Comparison of ENCODE assay signal across 8 cellular contexts in genomic region chr6:42142118-42142835, GRCh38. TPM values are rescaled to one million over a fixed set of nuclear protein-coding genes. Genes with fewer than 3 reads are reported as not detected.
DNase-seq lines count a peak whose midpoint lies in the region; ATAC-seq and TF ChIP-seq lines count a peak whose summit lies in the region.

C6orf132 (minus strand) TSS chr6:42142620; CDS start chr6:42142444, 176 bp downstream.

- no peaks in the 10 kb centered on the region for H3K9me3 ChIP-seq in ectodermal cell (ENCODE audit: control insufficient read depth, low read length)

- H3K4me1 Mint-ChIP-seq in Calu3 (ENCODE audit: low read depth, unreplicated experiment): peaks cover 54% of the 10 kb centered on the region
- peaks cover 40% of the 10 kb centered on the region for H3K4me1 Mint-ChIP-seq in mesothelial cell of epicardium

- BruUV-seq in Calu3 (replicated peaks; lab: Mats Ljungman, UMichigan): no TSS peak

- TF ChIP-seq CTCF in Calu3 (IDR thresholded peaks at IDR 0.05; ENCODE audit: unreplicated experiment): no peak
- TF ChIP-seq CTCF in mesothelial cell of epicardium (IDR thresholded peaks at IDR 0.05; ENCODE audit: unreplicated experiment): no peak

- no peaks in the 10 kb centered on the region for H3K36me3 ChIP-seq in ectodermal cell (ENCODE audit: control insufficient read depth, insufficient read depth, low read length)

- H3K27ac Mint-ChIP-seq in Calu3 (ENCODE audit: unreplicated experiment) (peak within 1 kb of the TSS; percentile 89), mesothelial cell of epicardium (peak within 1 kb of the TSS; percentile 100)

- DNase-seq in Calu3 (peak; percentile 97), NCI-H226 (peak; percentile 76), mesothelial cell of epicardium (ENCODE audit: low spot score in 2 of 2, unreplicated experiment in 2 of 2) (peak; percentile 53 to 73), cerebellar nuclear complex (lab: John Stamatoyannopoulos, UW) (no peak)
- DNase-seq in activated naive CD4-positive, alpha-beta T cell (lab: John Stamatoyannopoulos, UW): no peak

- peaks cover 27% of the 10 kb centered on the region for H3K27me3 ChIP-seq in ectodermal cell (ENCODE audit: control insufficient read depth, insufficient read depth, low read length, poor library complexity, severe bottlenecking)

- intact Hi-C loops in Calu3 (cut with micrococcal nuclease; ENCODE audit: unreplicated experiment): no loop called here

- no peaks in the 10 kb centered on the region for H3K9me3 Mint-ChIP-seq in Calu3 (ENCODE audit: low read depth, unreplicated experiment)
- H3K9me3 Mint-ChIP-seq in mesothelial cell of epicardium: no peaks in the 10 kb centered on the region

- CTCF ChIA-PET in Calu3 (lab: Charles Lee): interaction anchor here (0.5 to 2.2 kb wide), 14 partner anchors 9 to 707 kb away, joined by 3 to 8 read pairs (median 4); partner anchors contain the start of gene TAF8

- H3K4me3 Mint-ChIP-seq in Calu3 (ENCODE audit: low read depth, unreplicated experiment) (peak within 1 kb of the TSS; percentile 74), mesothelial cell of epicardium (peak within 1 kb of the TSS; percentile 88)

- H3K4me1 ChIP-seq in ectodermal cell (ENCODE audit: control insufficient read depth, insufficient read depth, low read length): peaks cover 11% of the 10 kb centered on the region

- 0 to 1% methylated on average over 60 of the region's 60 CpGs for WGBS in ectodermal cell, 2 experiments

- no peak for ATAC-seq in GM19397 (IDR thresholded peaks at IDR 0.05; ENCODE audit: unreplicated experiment)
- ATAC-seq in HG03521 (IDR thresholded peaks at IDR 0.05; ENCODE audit: unreplicated experiment): no peak

- H3K36me3 Mint-ChIP-seq in Calu3 (ENCODE audit: insufficient read depth, unreplicated experiment) (peaks cover 62% of the 10 kb centered on the region), mesothelial cell of epicardium (no peaks in the 10 kb centered on the region)

- H3K27me3 Mint-ChIP-seq in Calu3 (ENCODE audit: unreplicated experiment): no peaks in the 10 kb centered on the region
- H3K27me3 Mint-ChIP-seq in mesothelial cell of epicardium (ENCODE audit: low read depth): peaks cover 2% of the 10 kb centered on the region

- H3K27ac ChIP-seq in ectodermal cell (ENCODE audit: insufficient read depth, low read depth, low read length, poor library complexity, severe bottlenecking): no peak within 1 kb of the TSS

- peak within 1 kb of the TSS; percentile 56 for H3K4me3 ChIP-seq in ectodermal cell (ENCODE audit: insufficient read depth, low read depth, low read length)

RNA-seq across cellular contexts. Expression of gene C6orf132, which starts in this region (rescaled TPM):
- total RNA-seq in Calu3 (2022) (85.8 and 88.5 TPM in 2 replicates), mesothelial cell of epicardium (22.4 to 23.9 TPM (median 22.5 TPM) in 3 replicates)
- 4.2 TPM for polyA plus RNA-seq in ectodermal cell (2013, experiment 1 of 4)
- polyA plus RNA-seq in ectodermal cell (2013, experiment 2 of 4): 5.8 TPM
- 3.6 TPM for polyA plus RNA-seq in ectodermal cell (2013, experiment 3 of 4)
- 3.5 TPM for polyA plus RNA-seq in ectodermal cell (2013, experiment 4 of 4)

Comparison
In these comparisons a context has a peak if more than half of its experiments do, and no peak if none do; other contexts are left out.
1. DNase-seq: peak in Calu3 (single experiment), NCI-H226 (single experiment) and mesothelial cell of epicardium (2 of 2); none in activated naive CD4-positive, alpha-beta T cell (0 of 4) and cerebellar nuclear complex (0 of 2).